ENCODE assay signal across 9 cellular contexts in the genomic region with DNA sequence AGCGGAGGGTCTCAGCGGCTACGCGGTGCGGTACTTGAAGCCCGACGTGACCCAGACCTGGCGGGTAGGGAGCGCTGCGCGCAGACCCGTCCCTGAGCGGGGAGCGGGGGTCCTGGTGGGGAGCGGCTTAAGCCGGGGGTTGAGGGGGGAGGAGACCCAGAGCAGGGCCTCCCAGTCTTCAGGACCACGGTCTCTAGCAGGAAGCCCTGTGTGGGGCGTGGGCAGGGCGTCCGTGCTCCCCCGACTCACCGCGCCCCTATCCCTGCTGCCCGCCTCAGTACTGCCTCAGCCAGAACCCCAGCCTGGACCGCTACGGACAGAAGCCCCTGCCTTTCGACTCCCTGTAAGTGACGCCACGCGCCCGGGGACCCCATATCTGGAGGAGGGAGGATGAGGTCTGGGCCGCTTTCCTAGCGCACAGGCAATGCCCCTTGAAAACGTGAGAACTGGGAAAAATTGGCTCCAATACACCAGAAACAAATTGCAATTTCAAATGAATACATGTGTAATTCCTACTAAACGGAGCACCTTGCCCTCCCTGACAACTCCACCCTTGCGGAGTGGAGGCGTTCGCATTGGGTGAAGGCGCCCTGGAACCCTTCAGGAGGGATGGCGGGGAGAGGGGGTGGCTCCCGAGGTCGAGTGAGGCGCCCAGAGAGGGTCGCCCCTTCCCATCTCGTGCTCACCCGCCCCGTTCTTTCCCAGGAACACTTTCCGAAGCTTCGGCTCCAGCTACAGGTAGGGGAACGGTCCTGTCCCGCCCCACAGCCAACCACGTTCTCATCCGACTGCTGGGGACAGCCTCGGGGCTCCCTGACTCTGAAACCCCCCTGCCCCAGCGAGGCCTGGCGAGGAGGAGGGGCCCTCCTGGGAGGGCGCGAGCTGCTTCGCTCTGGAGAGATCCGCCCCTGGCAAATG. TPM values are rescaled to one million over a fixed set of nuclear protein-coding genes. Genes with fewer than 3 reads are reported as not detected.
DNase-seq lines count a peak whose midpoint lies in the region; ATAC-seq and TF ChIP-seq lines count a peak whose summit lies in the region.
"Had no signal": no experiment of that assay in that cellular context is flagged by ENCODE, and none has a peak within 500 bp of the region (broad histone marks: within the 10 kb centered on the region; RNA-seq: fewer than 3 reads in every experiment).

No MANE protein-coding gene starts in this region.

- H3K4me3 ChIP-seq in Panc1 (ENCODE audit: low read depth in 2 of 2, low read length in 2 of 2), result peak overlapping the region; percentile 6 to 32; a peak in 3 of 4 replicates
- peak overlapping the region; percentile 81 for H3K4me3 ChIP-seq in fibroblast of villous mesenchyme (ENCODE audit: low read depth, low read length)
- H3K4me3 ChIP-seq in parathyroid adenoma (ENCODE audit: low read depth, low read length), result no peak overlapping the region

- no peak overlapping the region for H3K9ac ChIP-seq in parathyroid adenoma

- POLR2A ChIA-PET in Panc1 (lab: Charles Lee), result no interaction called here

- intact Hi-C loops in Panc1 (cut with micrococcal nuclease; ENCODE audit: unreplicated experiment), result no loop called here

- peak overlapping the region; percentile 60 for H3K4me2 ChIP-seq in parathyroid adenoma (ENCODE audit: low read length)

- DNase-seq in Panc1 (ENCODE audit: low read depth, low spot score) (no peak), fibroblast of villous mesenchyme (ENCODE audit: low read depth) (no peak), NCI-H748 treated with DMSO at 0.1 percent for 48 hours (lab: John Stamatoyannopoulos, UW) (no peak)

- H3K36me3 ChIP-seq in Panc1 (ENCODE audit: control insufficient read depth, insufficient read depth, low read length) (no peaks in the 10 kb centered on the region), parathyroid adenoma (ENCODE audit: control insufficient read depth, insufficient read depth, low read length) (no peaks in the 10 kb centered on the region)

- peak; percentile 9 for ATAC-seq in GM19035 (IDR thresholded peaks at IDR 0.05; ENCODE audit: unreplicated experiment)
- ATAC-seq in Panc1, result peak; percentile 33; the same call in 1 of the 2 replicates
- no peak for ATAC-seq in GM19455 (IDR thresholded peaks at IDR 0.05; ENCODE audit: unreplicated experiment)
- no peak for ATAC-seq in HG02981 (IDR thresholded peaks at IDR 0.05; ENCODE audit: unreplicated experiment)
- no peak for ATAC-seq in HG03378 (IDR thresholded peaks at IDR 0.05; ENCODE audit: unreplicated experiment)

- H3K27ac ChIP-seq in Panc1 (ENCODE audit: low read length) (no peak overlapping the region), parathyroid adenoma (no peak overlapping the region)

- H3K4me1 ChIP-seq in Panc1 (ENCODE audit: control insufficient read depth, insufficient read depth, low read length) (no peaks in the 10 kb centered on the region), parathyroid adenoma (peaks cover 10% of the 10 kb centered on the region)

- no peak for TF ChIP-seq CTCF in Panc1 (IDR thresholded peaks at IDR 0.05)
- no peak for TF ChIP-seq CTCF in fibroblast of villous mesenchyme (IDR thresholded peaks at IDR 0.05; ENCODE audit: insufficient read depth, low read depth, low read length)
- no peak for TF ChIP-seq CTCF in parathyroid adenoma (IDR thresholded peaks at IDR 0.05)

- in situ Hi-C loops in Panc1 (cut with HindIII; ENCODE audit: low pct_unique_long_range_greater_than_20kb, low sequenced_read_pairs), result no loop called here

- H3K27me3 ChIP-seq in Panc1 (ENCODE audit: control insufficient read depth, insufficient read depth, low read length) (no peaks in the 10 kb centered on the region), parathyroid adenoma (ENCODE audit: control insufficient read depth, insufficient read depth, low read length) (no peaks in the 10 kb centered on the region)

- peak overlapping the region; percentile 92 for H2AFZ ChIP-seq in parathyroid adenoma

- H3K79me2 ChIP-seq in parathyroid adenoma, result no peaks in the 10 kb centered on the region

- CTCF ChIA-PET in Panc1 (lab: Charles Lee), result no interaction called here

- H3K9me3 ChIP-seq in Panc1 (ENCODE audit: control insufficient read depth, insufficient read depth, low read depth, low read length), result no peaks in the 10 kb centered on the region
- no peaks in the 10 kb centered on the region for H3K9me3 ChIP-seq in parathyroid adenoma (ENCODE audit: control insufficient read depth, low read length)

- BruUV-seq in Panc1 (replicated peaks; lab: Mats Ljungman, UMichigan), result no TSS peak

RNA-seq across cellular contexts. Expression of a gene that starts 14.5 kb away (rescaled TPM):
- total RNA-seq in Panc1 (2021; ENCODE audit: unreplicated experiment) (not detected), fibroblast of villous mesenchyme (not detected in 2 replicates)
- not detected for polyA plus RNA-seq in Panc1 (2012; ENCODE audit: insufficient read length)
- total RNA-seq: glomerular endothelial cell had no signal

RNA-seq across cellular contexts. Expression of a gene that starts 15.0 kb away (rescaled TPM):
- total RNA-seq in Panc1 (2021; ENCODE audit: unreplicated experiment) (6.5 TPM), fibroblast of villous mesenchyme (5.5 and 6.0 TPM in 2 replicates)
- 7.0 TPM for polyA plus RNA-seq in Panc1 (2012; ENCODE audit: insufficient read length)

RNA-seq across cellular contexts. Expression of a gene that starts 15.7 kb away (rescaled TPM):
- total RNA-seq in Panc1 (2021; ENCODE audit: unreplicated experiment) (58.2 TPM), fibroblast of villous mesenchyme (24.5 and 32.4 TPM in 2 replicates)
- polyA plus RNA-seq in Panc1 (2012; ENCODE audit: insufficient read length), result 63.6 TPM

RNA-seq across cellular contexts. Expression of a gene that starts 40.1 kb away (rescaled TPM):
- total RNA-seq in Panc1 (2021; ENCODE audit: unreplicated experiment) (10.9 TPM), fibroblast of villous mesenchyme (2.6 and 2.9 TPM in 2 replicates)
- polyA plus RNA-seq in Panc1 (2012; ENCODE audit: insufficient read length), result 14.9 TPM

Comparison
In these comparisons a context has a peak if more than half of its experiments do, and no peak if none do; other contexts are left out.
1. ATAC-seq: peak in GM19035 (single experiment) and Panc1 (single experiment); none in GM19455 (single experiment), HG02981 (single experiment) and HG03378 (single experiment).